ENCODE assay signal across 1 cellular context in the genomic region with DNA sequence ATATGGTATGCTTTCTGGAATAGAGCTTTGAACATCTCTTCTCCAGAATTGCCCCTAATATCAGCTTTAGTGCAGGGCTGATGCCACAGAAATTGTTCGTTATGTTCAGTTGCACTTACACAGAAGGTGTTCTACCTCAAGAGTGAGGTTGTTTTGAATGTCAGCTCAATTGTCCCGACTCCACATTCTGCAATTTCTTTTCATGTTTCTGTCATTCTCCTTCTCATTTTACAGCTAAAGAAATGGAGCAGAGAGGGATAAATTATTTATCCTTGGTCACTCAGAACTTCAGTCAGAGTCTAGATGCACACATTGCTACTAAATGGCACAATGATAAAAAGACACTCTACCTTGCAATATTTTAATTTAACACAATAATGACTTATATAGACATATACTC.
TF ChIP-seq lines count a peak whose summit lies in the region.

No MANE protein-coding gene starts in this region.

TF ChIP-seq in SK-N-SH treated with all-trans-retinoic acid at 6 μM for 48 hours, 23 proteins besides CTCF, POLR2A, EP300 and RAD21 (continued from another document):
- TF ChIP-seq, protein P1, sequence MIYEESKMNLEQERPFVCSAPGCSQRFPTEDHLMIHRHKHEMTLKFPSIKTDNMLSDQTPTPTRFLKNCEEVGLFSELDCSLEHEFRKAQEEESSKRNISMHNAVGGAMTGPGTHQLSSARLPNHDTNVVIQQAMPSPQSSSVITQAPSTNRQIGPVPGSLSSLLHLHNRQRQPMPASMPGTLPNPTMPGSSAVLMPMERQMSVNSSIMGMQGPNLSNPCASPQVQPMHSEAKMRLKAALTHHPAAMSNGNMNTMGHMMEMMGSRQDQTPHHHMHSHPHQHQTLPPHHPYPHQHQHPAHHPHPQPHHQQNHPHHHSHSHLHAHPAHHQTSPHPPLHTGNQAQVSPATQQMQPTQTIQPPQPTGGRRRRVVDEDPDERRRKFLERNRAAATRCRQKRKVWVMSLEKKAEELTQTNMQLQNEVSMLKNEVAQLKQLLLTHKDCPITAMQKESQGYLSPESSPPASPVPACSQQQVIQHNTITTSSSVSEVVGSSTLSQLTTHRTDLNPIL (CRISPR knock-in tag; IDR thresholded peaks at IDR 0.05; ENCODE audit: low read depth), result no peak
- TF ChIP-seq PPARA (CRISPR knock-in tag; IDR thresholded peaks at IDR 0.05; ENCODE audit: borderline replicate concordance) (no peak), ZNF70 (CRISPR knock-in tag; IDR thresholded peaks at IDR 0.05) (no peak), CSDC2 (CRISPR knock-in tag; IDR thresholded peaks at IDR 0.05) (no peak)
TF ChIP-seq in SK-N-SH treated with all-trans-retinoic acid at 6 μM for 48 hours: peak in this region for 0.
